In genomic region chr15:75453703-75454470, GRCh38 we compare ENCODE assay signal across 1 cellular context.
A peak's percentile ranks its signal among the peaks of the same experiment; 100 is the strongest.
TF ChIP-seq lines count a peak whose summit lies in the region.

No MANE protein-coding gene starts in this region.

TF ChIP-seq in HepG2, 621 proteins besides CTCF, POLR2A, EP300 and RAD21 (continued from another document and continues in another):
- TF ChIP-seq ZNF549 (CRISPR knock-in tag; IDR thresholded peaks at IDR 0.05) (no peak), ZNF788 (CRISPR knock-in tag; IDR thresholded peaks at IDR 0.05; ENCODE audit: borderline replicate concordance) (peak; percentile 80; the same call in 1 of the 2 replicates), ZNF792 (CRISPR knock-in tag; IDR thresholded peaks at IDR 0.05) (peak; percentile 67), MLX (CRISPR knock-in tag; IDR thresholded peaks at IDR 0.05) (peak; percentile 52), PLSCR1 (CRISPR knock-in tag; IDR thresholded peaks at IDR 0.05; ENCODE audit: borderline replicate concordance) (no peak), ZNF607 (CRISPR knock-in tag; IDR thresholded peaks at IDR 0.05; ENCODE audit: borderline replicate concordance) (0 out of 2 replicates have a peak, but pooled peaks have one; percentile 54), MAFF (IDR thresholded peaks at IDR 0.05; ENCODE audit: low read depth, low read length) (no peak), MEIS2 (CRISPR knock-in tag; IDR thresholded peaks at IDR 0.05) (peak; percentile 13; the same call in 1 of the 2 replicates), CC2D1A (CRISPR knock-in tag; IDR thresholded peaks at IDR 0.05) (no peak), RBM22 (optimal IDR thresholded peaks at IDR 0.05; ENCODE audit: low read length) (no peak), ATF2 (CRISPR knock-in tag; IDR thresholded peaks at IDR 0.05) (no peak; the same call in 1 of the 2 replicates), PAX8 (CRISPR knock-in tag; IDR thresholded peaks at IDR 0.05; ENCODE audit: borderline replicate concordance) (no peak), HDAC2 (CRISPR knock-in tag; IDR thresholded peaks at IDR 0.05) (peak; percentile 65; the same call in 1 of the 2 replicates), TERF1 (CRISPR knock-in tag; IDR thresholded peaks at IDR 0.05) (no peak), SP140L (CRISPR knock-in tag; IDR thresholded peaks at IDR 0.05; ENCODE audit: borderline replicate concordance) (peak; percentile 80; the same call in 1 of the 2 replicates), LCORL (IDR thresholded peaks at IDR 0.05) (no peak), LCORL (CRISPR knock-in tag; IDR thresholded peaks at IDR 0.05) (no peak), CCAR2 (optimal IDR thresholded peaks at IDR 0.05; ENCODE audit: low read depth, low read length) (no peak), ZNF570 (CRISPR knock-in tag; IDR thresholded peaks at IDR 0.05; ENCODE audit: borderline replicate concordance) (no peak), BCL6 (CRISPR knock-in tag; IDR thresholded peaks at IDR 0.05) (no peak), PHB2 (IDR thresholded peaks at IDR 0.05; ENCODE audit: partially characterized antibody) (no peak), PLRG1 (conservative IDR thresholded peaks at IDR 0.05) (no peak), ZNF652 (CRISPR knock-in tag; IDR thresholded peaks at IDR 0.05; ENCODE audit: borderline replicate concordance, low read depth) (no peak), FOXK2 (IDR thresholded peaks at IDR 0.05) (peak; percentile 56; the same call in 1 of the 2 replicates), STAT6 (CRISPR knock-in tag; IDR thresholded peaks at IDR 0.05; ENCODE audit: borderline replicate concordance) (no peak), SIN3B (IDR thresholded peaks at IDR 0.05; ENCODE audit: low read length) (0 out of 2 replicates have a peak, but pooled peaks have one; percentile 36), BHLHE40 (IDR thresholded peaks at IDR 0.05; ENCODE audit: low read length) (0 out of 2 replicates have a peak, but pooled peaks have one; percentile 10), RARA (CRISPR knock-in tag; IDR thresholded peaks at IDR 0.05) (no peak), TCF12 (IDR thresholded peaks at IDR 0.05) (no peak), TCF12 (CRISPR knock-in tag; IDR thresholded peaks at IDR 0.05) (no peak), ZNF784 (CRISPR knock-in tag; IDR thresholded peaks at IDR 0.05; ENCODE audit: borderline replicate concordance) (no peak), TOE1 (CRISPR knock-in tag; IDR thresholded peaks at IDR 0.05) (no peak), GATA4 (IDR thresholded peaks at IDR 0.05; ENCODE audit: borderline replicate concordance, low read depth) (no peak), SYNCRIP (IDR thresholded peaks at IDR 0.05; ENCODE audit: insufficient read depth, low read depth, low read length) (no peak), NFRKB (IDR thresholded peaks at IDR 0.05) (no peak), KDM1A (CRISPR knock-in tag; IDR thresholded peaks at IDR 0.05) (no peak), KLF16 (CRISPR knock-in tag; IDR thresholded peaks at IDR 0.05) (peak in 1 of 2 experiments; percentile 92; a peak in 2 of 4 replicates), ZNF331 (CRISPR knock-in tag; IDR thresholded peaks at IDR 0.05) (peak; percentile 69; the same call in 1 of the 2 replicates), MED13 (CRISPR knock-in tag; IDR thresholded peaks at IDR 0.05) (no peak), GPN1 (CRISPR knock-in tag; IDR thresholded peaks at IDR 0.05; ENCODE audit: borderline replicate concordance) (no peak), ZNF251 (CRISPR knock-in tag; IDR thresholded peaks at IDR 0.05) (no peak), AKAP8 (CRISPR knock-in tag; IDR thresholded peaks at IDR 0.05) (peak; percentile 92), NR2F6 (IDR thresholded peaks at IDR 0.05) (no peak), NR2F6 (CRISPR knock-in tag; IDR thresholded peaks at IDR 0.05) (peak; percentile 46; the same call in 1 of the 2 replicates), XRCC5 (optimal IDR thresholded peaks at IDR 0.05; ENCODE audit: low read length) (peak; percentile 70), MTA1 (CRISPR knock-in tag; IDR thresholded peaks at IDR 0.05; ENCODE audit: borderline replicate concordance) (peak; percentile 32; the same call in 1 of the 2 replicates)
- TF ChIP-seq, protein P1, sequence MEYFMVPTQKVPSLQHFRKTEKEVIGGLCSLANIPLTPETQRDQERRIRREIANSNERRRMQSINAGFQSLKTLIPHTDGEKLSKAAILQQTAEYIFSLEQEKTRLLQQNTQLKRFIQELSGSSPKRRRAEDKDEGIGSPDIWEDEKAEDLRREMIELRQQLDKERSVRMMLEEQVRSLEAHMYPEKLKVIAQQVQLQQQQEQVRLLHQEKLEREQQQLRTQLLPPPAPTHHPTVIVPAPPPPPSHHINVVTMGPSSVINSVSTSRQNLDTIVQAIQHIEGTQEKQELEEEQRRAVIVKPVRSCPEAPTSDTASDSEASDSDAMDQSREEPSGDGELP (IDR thresholded peaks at IDR 0.05; ENCODE audit: borderline replicate concordance, low read depth) = peak; percentile 35; the same call in 1 of the 2 replicates
- TF ChIP-seq, protein P2, sequence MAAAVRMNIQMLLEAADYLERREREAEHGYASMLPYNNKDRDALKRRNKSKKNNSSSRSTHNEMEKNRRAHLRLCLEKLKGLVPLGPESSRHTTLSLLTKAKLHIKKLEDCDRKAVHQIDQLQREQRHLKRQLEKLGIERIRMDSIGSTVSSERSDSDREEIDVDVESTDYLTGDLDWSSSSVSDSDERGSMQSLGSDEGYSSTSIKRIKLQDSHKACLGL (CRISPR knock-in tag; IDR thresholded peaks at IDR 0.05) = no peak
- TF ChIP-seq, protein P3, sequence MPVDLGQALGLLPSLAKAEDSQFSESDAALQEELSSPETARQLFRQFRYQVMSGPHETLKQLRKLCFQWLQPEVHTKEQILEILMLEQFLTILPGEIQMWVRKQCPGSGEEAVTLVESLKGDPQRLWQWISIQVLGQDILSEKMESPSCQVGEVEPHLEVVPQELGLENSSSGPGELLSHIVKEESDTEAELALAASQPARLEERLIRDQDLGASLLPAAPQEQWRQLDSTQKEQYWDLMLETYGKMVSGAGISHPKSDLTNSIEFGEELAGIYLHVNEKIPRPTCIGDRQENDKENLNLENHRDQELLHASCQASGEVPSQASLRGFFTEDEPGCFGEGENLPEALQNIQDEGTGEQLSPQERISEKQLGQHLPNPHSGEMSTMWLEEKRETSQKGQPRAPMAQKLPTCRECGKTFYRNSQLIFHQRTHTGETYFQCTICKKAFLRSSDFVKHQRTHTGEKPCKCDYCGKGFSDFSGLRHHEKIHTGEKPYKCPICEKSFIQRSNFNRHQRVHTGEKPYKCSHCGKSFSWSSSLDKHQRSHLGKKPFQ (CRISPR knock-in tag; IDR thresholded peaks at IDR 0.05; ENCODE audit: insufficient replicate concordance) = no peak
- TF ChIP-seq, protein P4, sequence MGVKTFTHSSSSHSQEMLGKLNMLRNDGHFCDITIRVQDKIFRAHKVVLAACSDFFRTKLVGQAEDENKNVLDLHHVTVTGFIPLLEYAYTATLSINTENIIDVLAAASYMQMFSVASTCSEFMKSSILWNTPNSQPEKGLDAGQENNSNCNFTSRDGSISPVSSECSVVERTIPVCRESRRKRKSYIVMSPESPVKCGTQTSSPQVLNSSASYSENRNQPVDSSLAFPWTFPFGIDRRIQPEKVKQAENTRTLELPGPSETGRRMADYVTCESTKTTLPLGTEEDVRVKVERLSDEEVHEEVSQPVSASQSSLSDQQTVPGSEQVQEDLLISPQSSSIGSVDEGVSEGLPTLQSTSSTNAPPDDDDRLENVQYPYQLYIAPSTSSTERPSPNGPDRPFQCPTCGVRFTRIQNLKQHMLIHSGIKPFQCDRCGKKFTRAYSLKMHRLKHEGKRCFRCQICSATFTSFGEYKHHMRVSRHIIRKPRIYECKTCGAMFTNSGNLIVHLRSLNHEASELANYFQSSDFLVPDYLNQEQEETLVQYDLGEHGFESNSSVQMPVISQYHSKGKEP (CRISPR knock-in tag; IDR thresholded peaks at IDR 0.05) = no peak
- TF ChIP-seq, protein P5, sequence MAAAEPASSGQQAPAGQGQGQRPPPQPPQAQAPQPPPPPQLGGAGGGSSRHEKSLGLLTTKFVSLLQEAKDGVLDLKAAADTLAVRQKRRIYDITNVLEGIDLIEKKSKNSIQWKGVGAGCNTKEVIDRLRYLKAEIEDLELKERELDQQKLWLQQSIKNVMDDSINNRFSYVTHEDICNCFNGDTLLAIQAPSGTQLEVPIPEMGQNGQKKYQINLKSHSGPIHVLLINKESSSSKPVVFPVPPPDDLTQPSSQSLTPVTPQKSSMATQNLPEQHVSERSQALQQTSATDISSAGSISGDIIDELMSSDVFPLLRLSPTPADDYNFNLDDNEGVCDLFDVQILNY (CRISPR knock-in tag; conservative IDR thresholded peaks at IDR 0.05) = peak; percentile 69; the same call in 1 of the 2 replicates
- TF ChIP-seq, protein P6, sequence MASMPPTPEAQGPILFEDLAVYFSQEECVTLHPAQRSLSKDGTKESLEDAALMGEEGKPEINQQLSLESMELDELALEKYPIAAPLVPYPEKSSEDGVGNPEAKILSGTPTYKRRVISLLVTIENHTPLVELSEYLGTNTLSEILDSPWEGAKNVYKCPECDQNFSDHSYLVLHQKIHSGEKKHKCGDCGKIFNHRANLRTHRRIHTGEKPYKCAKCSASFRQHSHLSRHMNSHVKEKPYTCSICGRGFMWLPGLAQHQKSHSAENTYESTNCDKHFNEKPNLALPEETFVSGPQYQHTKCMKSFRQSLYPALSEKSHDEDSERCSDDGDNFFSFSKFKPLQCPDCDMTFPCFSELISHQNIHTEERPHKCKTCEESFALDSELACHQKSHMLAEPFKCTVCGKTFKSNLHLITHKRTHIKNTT (CRISPR knock-in tag; IDR thresholded peaks at IDR 0.05) = no peak
